Comparison of ENCODE assay signal across 8 cellular contexts in the genomic region with DNA sequence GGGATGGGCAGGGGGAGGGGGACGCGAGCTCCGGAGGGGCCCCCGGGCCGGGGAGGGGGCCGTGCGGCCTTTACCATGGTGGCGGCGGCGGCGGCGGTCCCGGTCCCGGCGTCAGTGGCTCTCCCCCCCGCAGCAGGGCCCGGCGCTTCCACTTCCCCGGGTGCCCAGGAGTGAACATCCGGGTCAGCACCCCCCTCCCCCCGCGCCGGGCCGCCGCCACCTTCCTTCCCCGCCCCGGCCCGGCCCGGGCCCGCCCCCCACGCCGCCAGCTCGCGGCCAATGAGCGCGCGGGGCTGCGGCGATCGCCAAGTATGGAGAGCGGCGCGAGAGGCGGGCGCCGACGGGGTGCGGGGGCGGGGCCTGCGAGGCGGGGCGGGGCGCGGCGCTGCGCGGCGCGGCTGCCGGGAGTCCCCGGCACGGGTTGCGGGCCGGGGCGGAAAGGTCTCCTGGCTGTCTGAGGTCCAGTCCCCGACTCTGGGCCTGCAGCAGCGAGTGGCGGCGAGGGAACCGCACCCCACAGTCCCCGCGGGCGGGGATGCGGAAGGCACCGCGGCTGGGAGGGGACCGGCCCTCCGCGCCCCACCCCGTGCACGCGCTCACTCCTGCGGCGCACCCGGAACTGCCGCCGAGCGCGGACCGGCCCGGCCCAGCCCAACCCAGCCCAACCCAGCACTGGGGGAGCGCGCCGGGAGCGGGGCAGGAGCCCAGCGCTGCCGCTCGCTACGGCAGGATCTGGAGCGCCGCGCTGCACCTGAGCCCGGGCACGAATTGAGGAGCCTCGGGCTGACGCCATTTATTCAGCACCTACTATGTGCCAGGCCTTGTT. TPM values are rescaled to one million over a fixed set of nuclear protein-coding genes. Genes with fewer than 3 reads are reported as not detected.
DNase-seq lines count a peak whose midpoint lies in the region; ATAC-seq and TF ChIP-seq lines count a peak whose summit lies in the region.

A gene (minus strand): TSS at position 178 of the 826 bp plus-strand sequence. CDS start 101 bp downstream, at position 77.

- ATAC-seq in HG02798 (IDR thresholded peaks at IDR 0.05; ENCODE audit: poor library complexity, unreplicated experiment): peak; percentile 85
- ATAC-seq in left ventricle myocardium superior: peak; percentile 90

- no peak for TF ChIP-seq CTCF in GM13977 (IDR thresholded peaks at IDR 0.05; ENCODE audit: extremely low read depth, insufficient read depth, missing control alignments)

- H3K36me3 ChIP-seq in urinary bladder (ENCODE audit: insufficient read depth): no peaks in the 10 kb centered on the region

- intact Hi-C loops in T-helper 2 cell treated with Interferon-gamma antibody and Interleukin-4, amounts not matched to agents 100 ng/mL and 5 ng/mL, for 36 hours (cut with micrococcal nuclease): loop anchor here (1.0 kb wide), 1 partner anchor 111 kb away; a partner anchor contains a TSS
- intact Hi-C loops in left ventricle myocardium superior (cut with micrococcal nuclease): loop anchor here (10.0 kb wide), 1 partner anchor 51 kb away; no protein-coding TSS in a partner anchor

- H3K4me1 ChIP-seq in urinary bladder (ENCODE audit: insufficient read depth): no peaks in the 10 kb centered on the region

- under 1% methylated on average over 96 of the region's 106 CpGs for WGBS in urinary bladder

- in situ Hi-C loops in GM13977 (cut with MboI; ENCODE audit: low pct_unique_long_range_greater_than_20kb, low sequenced_read_pairs, unreplicated experiment): no loop called here

- H3K27ac ChIP-seq in angular gyrus (ENCODE audit: low read depth, low read length): peak within 1 kb of the TSS; percentile 91
- peak within 1 kb of the TSS; percentile 88 for H3K27ac ChIP-seq in urinary bladder (ENCODE audit: low read depth)

- H3K4me3 ChIP-seq in urinary bladder (ENCODE audit: low read depth, low read length): peak within 1 kb of the TSS; percentile 97

- peak; percentile 98 for DNase-seq in GM13977 (ENCODE audit: low spot score)
- peak; percentile 29 for DNase-seq in NCI-H1417 treated with DMSO at 0.1 percent for 48 hours (lab: John Stamatoyannopoulos, UW)
- peak; percentile 98 for DNase-seq in left ventricle myocardium superior
- DNase-seq in pulmonary artery endothelial cell (ENCODE audit: low read depth, low spot score): no peak

RNA-seq across cellular contexts. Expression of the gene that starts here (rescaled TPM):
- total RNA-seq in T-helper 2 cell treated with Interferon-gamma antibody and Interleukin-4, amounts not matched to agents 100 ng/mL and 5 ng/mL, for 36 hours: 520 and 529 TPM in 2 replicates
- total RNA-seq in left ventricle myocardium superior (252 TPM), pulmonary artery endothelial cell (113 and 132 TPM in 2 replicates), urinary bladder (77.1 TPM)
- 372 TPM for polyA plus RNA-seq in urinary bladder
